11 cellular contexts compared by ENCODE assay signal in the genomic region with DNA sequence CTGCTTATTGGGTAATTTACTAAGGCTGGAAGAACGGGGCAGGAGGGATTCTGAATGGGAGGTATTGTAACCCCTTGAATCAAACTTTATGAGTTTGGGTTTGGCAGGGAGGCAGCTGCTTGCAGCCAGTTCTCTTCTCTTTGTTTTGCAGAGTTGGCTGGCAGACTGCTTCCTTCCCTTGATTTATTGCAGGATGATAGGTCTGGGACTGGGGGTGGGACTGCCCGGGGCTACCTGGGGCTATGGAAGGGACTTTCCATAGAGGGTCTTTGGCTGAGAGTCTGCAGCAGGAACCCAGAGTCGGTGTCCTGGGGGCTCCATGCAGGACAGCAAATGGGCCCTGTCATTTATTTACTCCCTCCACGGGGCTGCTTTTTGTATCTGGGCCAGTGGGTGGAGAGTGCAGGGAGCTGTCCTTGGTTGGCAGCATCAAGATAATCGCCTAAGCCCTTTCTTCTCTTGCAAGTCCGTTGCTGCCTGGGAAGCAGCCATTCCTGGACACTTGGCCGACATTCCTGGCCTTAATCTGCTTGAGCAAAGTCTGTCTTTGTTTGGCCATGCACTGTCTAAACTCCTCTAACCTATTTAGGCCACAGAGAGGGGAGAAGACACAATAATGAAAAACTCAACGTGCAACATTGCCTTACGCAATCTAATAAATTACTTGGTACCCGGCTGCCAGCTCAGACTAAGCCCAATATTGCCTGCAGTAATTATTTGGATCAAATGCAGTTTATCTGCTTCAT.
DNase-seq lines count a peak whose midpoint lies in the region; ATAC-seq and TF ChIP-seq lines count a peak whose summit lies in the region.
"Had no signal": no experiment of that assay in that cellular context is flagged by ENCODE, and none has a peak within 500 bp of the region (broad histone marks: within the 10 kb centered on the region; RNA-seq: fewer than 3 reads in every experiment).

No MANE protein-coding gene starts in this region.

- H3K9me3 Mint-ChIP-seq in CD14-positive monocyte = peaks cover 0 to 2% (median 0%) of the 10 kb centered on the region in 7 donors
- H3K9me3 Mint-ChIP-seq in naive thymus-derived CD8-positive, alpha-beta T cell = no peaks in the 10 kb centered on the region
- H3K9me3 Mint-ChIP-seq: memory B cell; T-helper 2 cell treated with Interferon-gamma antibody and Interleukin-4, amounts not matched to agents 5 μg/mL and 100 μg/mL, for 36 hours had no signal

- no peak for TF ChIP-seq CTCF in HEK293 (tag by site-specific recombination; IDR thresholded peaks at IDR 0.05)
- no peak for TF ChIP-seq CTCF in CD14-positive monocyte (IDR thresholded peaks at IDR 0.05)

- no peaks in the 10 kb centered on the region for H3K36me3 ChIP-seq in HEK293 (ENCODE audit: control insufficient read depth in 2 of 2, insufficient read depth in 1 of 2, low read length in 2 of 2)
- H3K36me3 ChIP-seq: ascending aorta had no signal

- H3K27ac ChIP-seq in HEK293 (ENCODE audit: extremely low read depth, low read depth, low read length) = no peak overlapping the region
- H3K27ac ChIP-seq: ascending aorta had no signal

- no peak for ATAC-seq in naive thymus-derived CD8-positive, alpha-beta T cell
- no peak for ATAC-seq in GM21423 (IDR thresholded peaks at IDR 0.05; ENCODE audit: unreplicated experiment)

- no peaks in the 10 kb centered on the region for H3K36me3 Mint-ChIP-seq in CD14-positive monocyte
- H3K36me3 Mint-ChIP-seq in naive thymus-derived CD8-positive, alpha-beta T cell = no peaks in the 10 kb centered on the region
- H3K36me3 Mint-ChIP-seq: memory B cell had no signal

- DNase-seq in fibroblast of peridontal ligament (ENCODE audit: extremely low read depth) (peak; percentile 17), putamen (ENCODE audit: low spot score) (peak; percentile 70), CD14-positive monocyte (ENCODE audit: low spot score) (no peak)
- no peak for DNase-seq in naive thymus-derived CD8-positive, alpha-beta T cell
- DNase-seq in activated CD4-positive, alpha-beta T cell treated with anti-CD3 and anti-CD28 coated beads, Interleukin-2, amount 50 U/mL, for 1 hour = no peak

- CTCF ChIA-PET in HEK293 (lab: Yijun Ruan, JAX) = no interaction called here

- intact Hi-C loops in CD14-positive monocyte (cut with micrococcal nuclease) = no loop called here

- H3K9me3 ChIP-seq in HEK293 (ENCODE audit: control insufficient read depth, insufficient read depth, low read depth, low read length) = no peaks in the 10 kb centered on the region
- H3K9me3 ChIP-seq: ascending aorta had no signal

- H3K4me3 ChIP-seq in HEK293 (ENCODE audit: low read depth, low read length) = no peak overlapping the region
- H3K4me3 ChIP-seq: ascending aorta had no signal

- no peaks in the 10 kb centered on the region for H3K4me1 ChIP-seq in HEK293 (ENCODE audit: control insufficient read depth, insufficient read depth, low read length)
- H3K4me1 ChIP-seq: ascending aorta had no signal

- no peak overlapping the region for H3K4me3 Mint-ChIP-seq in CD14-positive monocyte
- H3K4me3 Mint-ChIP-seq in naive thymus-derived CD8-positive, alpha-beta T cell = no peak overlapping the region
- H3K4me3 Mint-ChIP-seq: memory B cell; T-helper 2 cell treated with Interferon-gamma antibody and Interleukin-4, amounts not matched to agents 5 μg/mL and 100 μg/mL, for 36 hours had no signal

- H3K27me3 Mint-ChIP-seq in CD14-positive monocyte (ENCODE audit: low read depth in 3 of 3) = peaks cover 10 to 22% (median 17%) of the 10 kb centered on the region in 3 donors
- H3K27me3 Mint-ChIP-seq in naive thymus-derived CD8-positive, alpha-beta T cell = peaks cover 8 to 35% (median 11%) of the 10 kb centered on the region in 5 donors

- POLR2A ChIA-PET in HEK293 (lab: Yijun Ruan, JAX) = no interaction called here
- POLR2A ChIA-PET in naive thymus-derived CD8-positive, alpha-beta T cell (lab: Charles Lee) = no interaction called here

- no peaks in the 10 kb centered on the region for H3K4me1 Mint-ChIP-seq in CD14-positive monocyte
- H3K4me1 Mint-ChIP-seq in naive thymus-derived CD8-positive, alpha-beta T cell = no peaks in the 10 kb centered on the region
- H3K4me1 Mint-ChIP-seq: memory B cell had no signal

- no peak overlapping the region for H3K27ac Mint-ChIP-seq in CD14-positive monocyte
- H3K27ac Mint-ChIP-seq in naive thymus-derived CD8-positive, alpha-beta T cell = no peak overlapping the region
- H3K27ac Mint-ChIP-seq: memory B cell; T-helper 2 cell treated with Interferon-gamma antibody and Interleukin-4, amounts not matched to agents 5 μg/mL and 100 μg/mL, for 36 hours had no signal

TF ChIP-seq in HEK293, 187 proteins besides CTCF, POLR2A, EP300 and RAD21:
- TF ChIP-seq ZIC2 (tag by site-specific recombination; IDR thresholded peaks at IDR 0.05) = 0 out of 2 replicates have a peak, but pooled peaks have one; percentile 11
- TF ChIP-seq ZNF585B (tag by site-specific recombination; IDR thresholded peaks at IDR 0.05) = no peak
- TF ChIP-seq, protein P1, sequence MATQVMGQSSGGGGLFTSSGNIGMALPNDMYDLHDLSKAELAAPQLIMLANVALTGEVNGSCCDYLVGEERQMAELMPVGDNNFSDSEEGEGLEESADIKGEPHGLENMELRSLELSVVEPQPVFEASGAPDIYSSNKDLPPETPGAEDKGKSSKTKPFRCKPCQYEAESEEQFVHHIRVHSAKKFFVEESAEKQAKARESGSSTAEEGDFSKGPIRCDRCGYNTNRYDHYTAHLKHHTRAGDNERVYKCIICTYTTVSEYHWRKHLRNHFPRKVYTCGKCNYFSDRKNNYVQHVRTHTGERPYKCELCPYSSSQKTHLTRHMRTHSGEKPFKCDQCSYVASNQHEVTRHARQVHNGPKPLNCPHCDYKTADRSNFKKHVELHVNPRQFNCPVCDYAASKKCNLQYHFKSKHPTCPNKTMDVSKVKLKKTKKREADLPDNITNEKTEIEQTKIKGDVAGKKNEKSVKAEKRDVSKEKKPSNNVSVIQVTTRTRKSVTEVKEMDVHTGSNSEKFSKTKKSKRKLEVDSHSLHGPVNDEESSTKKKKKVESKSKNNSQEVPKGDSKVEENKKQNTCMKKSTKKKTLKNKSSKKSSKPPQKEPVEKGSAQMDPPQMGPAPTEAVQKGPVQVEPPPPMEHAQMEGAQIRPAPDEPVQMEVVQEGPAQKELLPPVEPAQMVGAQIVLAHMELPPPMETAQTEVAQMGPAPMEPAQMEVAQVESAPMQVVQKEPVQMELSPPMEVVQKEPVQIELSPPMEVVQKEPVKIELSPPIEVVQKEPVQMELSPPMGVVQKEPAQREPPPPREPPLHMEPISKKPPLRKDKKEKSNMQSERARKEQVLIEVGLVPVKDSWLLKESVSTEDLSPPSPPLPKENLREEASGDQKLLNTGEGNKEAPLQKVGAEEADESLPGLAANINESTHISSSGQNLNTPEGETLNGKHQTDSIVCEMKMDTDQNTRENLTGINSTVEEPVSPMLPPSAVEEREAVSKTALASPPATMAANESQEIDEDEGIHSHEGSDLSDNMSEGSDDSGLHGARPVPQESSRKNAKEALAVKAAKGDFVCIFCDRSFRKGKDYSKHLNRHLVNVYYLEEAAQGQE (tag by site-specific recombination; IDR thresholded peaks at IDR 0.05) = peak; percentile 91

TF ChIP-seq in PFSK-1, 5 proteins besides CTCF, POLR2A, EP300 and RAD21:
- TF ChIP-seq FOXP2 (optimal IDR thresholded peaks at IDR 0.05; ENCODE audit: borderline replicate concordance, extremely low read depth, extremely low read length, insufficient read depth) = no peak
- TF ChIP-seq SIN3A (IDR thresholded peaks at IDR 0.05; ENCODE audit: borderline replicate concordance, insufficient read depth, low read length) = peak; percentile 60; the same call in 1 of the 2 replicates
- TF ChIP-seq, protein P1 (IDR thresholded peaks at IDR 0.05; ENCODE audit: insufficient read depth in 1 of 2, low read depth in 2 of 2, low read length in 2 of 2) = peak; percentile 90 to 94

Comparison
In these comparisons a context has a peak if more than half of its experiments do, and no peak if none do; other contexts are left out.
1. DNase-seq: peak in fibroblast of peridontal ligament (single experiment) and putamen (single experiment); none in CD14-positive monocyte (single experiment), naive thymus-derived CD8-positive, alpha-beta T cell (0 of 10) and activated CD4-positive, alpha-beta T cell treated with anti-CD3 and anti-CD28 coated beads, Interleukin-2, amount 50 U/mL, for 1 hour (single experiment).